ENCODE assay signal across 10 cellular contexts in genomic region chr6:137811912-137812553, GRCh38. TPM values are rescaled to one million over a fixed set of nuclear protein-coding genes. Genes with fewer than 3 reads are reported as not detected.
DNase-seq lines count a peak whose midpoint lies in the region; ATAC-seq and TF ChIP-seq lines count a peak whose summit lies in the region.
"Had no signal": no experiment of that assay in that cellular context is flagged by ENCODE, and none has a peak within 500 bp of the region (broad histone marks: within the 10 kb centered on the region; RNA-seq: fewer than 3 reads in every experiment).

No MANE protein-coding gene starts in this region.

- ATAC-seq in activated CD8-positive, alpha-beta memory T cell treated with anti-CD3 and anti-CD28 coated beads, Interleukin-2, amount 10 ng/mL, durations not matched to agents 7 days and 5 days: no peak

- CTCF ChIA-PET in activated CD8-positive, alpha-beta memory T cell treated with anti-CD3 and anti-CD28 coated beads, Interleukin-2, amount 10 ng/mL, durations not matched to agents 7 days and 5 days (lab: Charles Lee): interaction anchor here (1.0 to 4.3 kb wide), 9 partner anchors 8 to 163 kb away, joined by 3 to 32 read pairs (median 5); partner anchors contain the start of gene TNFAIP3
- CTCF ChIA-PET in PC-9 (lab: Charles Lee): interaction anchor here (1.0 to 1.1 kb wide), 2 partner anchors 55 to 133 kb away, joined by 3 to 4 read pairs; partner anchors contain the start of gene TNFAIP3

- POLR2A ChIA-PET in PC-9 (lab: Charles Lee; ENCODE audit: unreplicated experiment): interaction anchor here (0.7 kb wide), 1 partner anchor 58 kb away, joined by 6 read pairs; no protein-coding TSS in a partner anchor

- peak overlapping the region; percentile 69 for H3K27ac ChIP-seq in PC-9
- peak overlapping the region in 3 of 4 donors; percentile 33 to 50 (median 36) for H3K27ac ChIP-seq in esophagus muscularis mucosa (replicated peaks in 1 of 4)
- H3K27ac ChIP-seq in stomach: peak overlapping the region in 4 of 5 donors; percentile 40 to 81 (median 62)
- H3K27ac ChIP-seq: prostate gland had no signal

- no peak for DNase-seq in activated CD8-positive, alpha-beta memory T cell treated with anti-CD3 and anti-CD28 coated beads, Interleukin-2, amount 10 ng/mL, durations not matched to agents 7 days and 5 days
- DNase-seq in activated CD8-positive, alpha-beta memory T cell treated with anti-CD3 and anti-CD28 coated beads, Interleukin-2, amount 50 U/mL, for 48 hours: no peak
- DNase-seq in PC-9 (no peak), esophagus muscularis mucosa (ENCODE audit: extremely low spot score) (no peak), stomach (no peak), NCI-H2171 (lab: John Stamatoyannopoulos, UW) (no peak), COR-L47 (lab: John Stamatoyannopoulos, UW) (no peak), cerebellum (ENCODE audit: low spot score) (no peak)
- DNase-seq: NCI-H1092 had no signal

- H3K27me3 Mint-ChIP-seq in activated CD8-positive, alpha-beta memory T cell treated with anti-CD3 and anti-CD28 coated beads, Interleukin-2, amount 10 ng/mL, durations not matched to agents 7 days and 5 days: no peaks in the 10 kb centered on the region

- TF ChIP-seq CTCF in PC-9 (conservative IDR thresholded peaks at IDR 0.05) (no peak), esophagus muscularis mucosa (IDR thresholded peaks at IDR 0.05) (no peak), stomach (IDR thresholded peaks at IDR 0.05) (no peak)

- H2AFZ ChIP-seq in PC-9: peak overlapping the region; percentile 66

- H3K27ac Mint-ChIP-seq in activated CD8-positive, alpha-beta memory T cell treated with anti-CD3 and anti-CD28 coated beads, Interleukin-2, amount 10 ng/mL, durations not matched to agents 7 days and 5 days: peak overlapping the region; percentile 92

- H3K4me3 Mint-ChIP-seq in activated CD8-positive, alpha-beta memory T cell treated with anti-CD3 and anti-CD28 coated beads, Interleukin-2, amount 10 ng/mL, durations not matched to agents 7 days and 5 days: peak overlapping the region; percentile 43

- no peaks in the 10 kb centered on the region for H3K79me2 ChIP-seq in PC-9 (ENCODE audit: low read depth)

- H3K9me3 Mint-ChIP-seq in activated CD8-positive, alpha-beta memory T cell treated with anti-CD3 and anti-CD28 coated beads, Interleukin-2, amount 10 ng/mL, durations not matched to agents 7 days and 5 days (ENCODE audit: low read depth): peaks cover 4% of the 10 kb centered on the region

- H3K36me3 Mint-ChIP-seq in activated CD8-positive, alpha-beta memory T cell treated with anti-CD3 and anti-CD28 coated beads, Interleukin-2, amount 10 ng/mL, durations not matched to agents 7 days and 5 days: peaks cover 5% of the 10 kb centered on the region

- intact Hi-C loops in PC-9 (cut with micrococcal nuclease; ENCODE audit: unreplicated experiment): loop anchor here (5.0 kb wide), 1 partner anchor 50 kb away; no protein-coding TSS in a partner anchor
- intact Hi-C loops in esophagus muscularis mucosa (cut with DNase I): no loop called here
- intact Hi-C loops in stomach (cut with DNase I; ENCODE audit: low total_unique reads): no loop called here

- H3K9me2 ChIP-seq in PC-9 (ENCODE audit: insufficient read depth): no peaks in the 10 kb centered on the region

- H3K4me1 ChIP-seq in PC-9 (replicated peaks; ENCODE audit: insufficient read depth): peaks cover 50% of the 10 kb centered on the region
- peaks cover 0 to 49% (median 41%) of the 10 kb centered on the region in 4 donors for H3K4me1 ChIP-seq in esophagus muscularis mucosa
- H3K4me1 ChIP-seq in stomach: peaks cover 0 to 31% (median 9%) of the 10 kb centered on the region in 4 donors
- H3K4me1 ChIP-seq: prostate gland had no signal

- H3K36me3 ChIP-seq in PC-9 (ENCODE audit: low read depth) (no peaks in the 10 kb centered on the region), esophagus muscularis mucosa (no peaks in the 10 kb centered on the region), stomach (no peaks in the 10 kb centered on the region)
- H3K36me3 ChIP-seq: prostate gland had no signal

- peaks cover 18% of the 10 kb centered on the region; the same call in 1 of the 2 replicates for H3F3A ChIP-seq in PC-9 (ENCODE audit: insufficient read depth, low read depth)

- H3K4me1 Mint-ChIP-seq in activated CD8-positive, alpha-beta memory T cell treated with anti-CD3 and anti-CD28 coated beads, Interleukin-2, amount 10 ng/mL, durations not matched to agents 7 days and 5 days: peaks cover 48% of the 10 kb centered on the region

- H3K27me3 ChIP-seq in PC-9 (ENCODE audit: insufficient read depth, low read depth) (no peaks in the 10 kb centered on the region), esophagus muscularis mucosa (no peaks in the 10 kb centered on the region), stomach (no peaks in the 10 kb centered on the region)

- peak overlapping the region; percentile 75 for H3K4me2 ChIP-seq in PC-9

- no peaks in the 10 kb centered on the region for H3K9me3 ChIP-seq in PC-9 (ENCODE audit: insufficient read depth, low read depth)
- H3K9me3 ChIP-seq in esophagus muscularis mucosa: no peaks in the 10 kb centered on the region
- no peaks in the 10 kb centered on the region for H3K9me3 ChIP-seq in stomach
- H3K9me3 ChIP-seq: prostate gland had no signal

- H4K20me1 ChIP-seq in PC-9 (ENCODE audit: insufficient read depth): no peaks in the 10 kb centered on the region

- TF ChIP-seq POLR2A in esophagus muscularis mucosa (IDR thresholded peaks at IDR 0.05; ENCODE audit: low read depth): no peak
- TF ChIP-seq POLR2A in stomach (IDR thresholded peaks at IDR 0.05): no peak

- BruUV-seq in PC-9 (replicated peaks; lab: Mats Ljungman, UMichigan): TSS peak; percentile 96

- TF ChIP-seq EP300 in esophagus muscularis mucosa (IDR thresholded peaks at IDR 0.05) (no peak), stomach (IDR thresholded peaks at IDR 0.05) (no peak)

- H3K4me3 ChIP-seq in PC-9 (peak overlapping the region; percentile 15; the same call in 1 of the 2 replicates), esophagus muscularis mucosa (no peak overlapping the region), stomach (no peak overlapping the region)
- H3K4me3 ChIP-seq: prostate gland had no signal

- 74% methylated on average over 6 of the region's 6 CpGs for WGBS in esophagus muscularis mucosa
- WGBS in stomach, 5 donors: 63 to 79% (median 72%) methylated on average over 6 of the region's 6 CpGs

RNA-seq across cellular contexts. Expression of gene TNFAIP3, which starts 55.0 kb away (rescaled TPM):
- total RNA-seq in activated CD8-positive, alpha-beta memory T cell treated with anti-CD3 and anti-CD28 coated beads, Interleukin-2, amount 10 ng/mL, durations not matched to agents 7 days and 5 days: 100 to 1,000 TPM in 1 of 2 experiments, 10 to 100 TPM in 1; 86.7 to 225 TPM
- 7.2 and 7.8 TPM in 2 replicates for total RNA-seq in PC-9 (2021)
- total RNA-seq in esophagus muscularis mucosa: 10 to 100 TPM; 21.0 to 54.3 (median 29.8) TPM
- total RNA-seq in stomach: 10 to 100 TPM in 4 of 5 donors, 1 to 10 TPM in 1; 7.8 to 77.0 (median 34.1) TPM
- 10 to 100 TPM in 2 of 3 donors, 1 to 10 TPM in 1; 9.5 to 13.6 (median 11.2) TPM for polyA plus RNA-seq in stomach
- 1.6 TPM for total RNA-seq in cerebellum
